Comparison of ENCODE assay signal across 1 cellular context in the genomic region with DNA sequence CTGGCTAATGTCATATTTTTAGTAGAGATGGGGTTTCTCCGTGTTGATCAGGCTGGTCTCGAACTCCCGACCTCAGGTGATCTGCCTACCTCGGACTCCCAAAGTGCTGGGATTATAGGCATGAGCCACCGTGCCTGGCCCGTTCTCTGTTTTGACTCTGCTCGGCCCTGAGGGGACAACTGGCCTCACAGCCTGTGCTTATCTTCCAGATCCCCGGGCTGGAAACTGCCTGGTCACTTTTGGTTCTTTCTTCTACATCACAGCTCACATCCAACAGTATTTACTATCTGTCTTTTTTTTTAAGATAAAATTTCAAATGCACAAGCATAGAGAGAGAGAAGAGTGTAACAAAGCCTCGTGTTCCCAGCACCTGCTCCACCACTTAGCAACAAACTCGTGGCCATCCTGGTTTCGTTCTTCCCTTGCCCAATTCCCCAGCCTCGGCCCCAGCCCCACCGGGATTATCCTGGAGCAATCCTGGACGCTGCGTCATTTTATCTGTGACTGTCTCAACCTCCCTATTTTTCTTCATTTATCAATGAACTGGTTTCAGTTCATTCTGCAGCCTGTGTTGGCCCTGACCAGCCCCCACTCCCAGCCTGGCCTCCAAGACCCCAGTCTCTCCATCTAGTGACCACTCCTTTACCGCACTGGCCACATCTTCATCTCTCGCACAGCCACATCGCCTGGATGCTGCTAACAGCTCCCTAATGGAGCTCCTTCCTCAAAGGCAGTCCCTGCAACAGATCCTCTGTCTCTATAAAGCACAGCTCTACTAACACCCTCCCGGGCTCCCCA.
TF ChIP-seq lines count a peak whose summit lies in the region.

No MANE protein-coding gene starts in this region.

TF ChIP-seq in K562, 482 proteins besides CTCF, POLR2A, EP300 and RAD21:
- no peak for TF ChIP-seq SMARCE1 (IDR thresholded peaks at IDR 0.05)
- no peak for TF ChIP-seq EGR1 (conservative IDR thresholded peaks at IDR 0.05)
- 0 out of 2 replicates have a peak, but pooled peaks have one; percentile 27 for TF ChIP-seq ARID1B (IDR thresholded peaks at IDR 0.05)
- TF ChIP-seq CBX5 (IDR thresholded peaks at IDR 0.05; ENCODE audit: borderline replicate concordance, low read depth) = no peak
- TF ChIP-seq PHF8 (IDR thresholded peaks at IDR 0.05; ENCODE audit: borderline replicate concordance, low read length) = no peak
- TF ChIP-seq, protein P1, sequence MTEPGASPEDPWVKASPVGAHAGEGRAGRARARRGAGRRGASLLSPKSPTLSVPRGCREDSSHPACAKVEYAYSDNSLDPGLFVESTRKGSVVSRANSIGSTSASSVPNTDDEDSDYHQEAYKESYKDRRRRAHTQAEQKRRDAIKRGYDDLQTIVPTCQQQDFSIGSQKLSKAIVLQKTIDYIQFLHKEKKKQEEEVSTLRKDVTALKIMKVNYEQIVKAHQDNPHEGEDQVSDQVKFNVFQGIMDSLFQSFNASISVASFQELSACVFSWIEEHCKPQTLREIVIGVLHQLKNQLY (CRISPR knock-in tag; conservative IDR thresholded peaks at IDR 0.05) = no peak
- peak; percentile 40; the same call in 1 of the 2 replicates for TF ChIP-seq L3MBTL2 (IDR thresholded peaks at IDR 0.05)
- TF ChIP-seq CREM (IDR thresholded peaks at IDR 0.05; ENCODE audit: low read depth) = no peak
- TF ChIP-seq, protein P2, sequence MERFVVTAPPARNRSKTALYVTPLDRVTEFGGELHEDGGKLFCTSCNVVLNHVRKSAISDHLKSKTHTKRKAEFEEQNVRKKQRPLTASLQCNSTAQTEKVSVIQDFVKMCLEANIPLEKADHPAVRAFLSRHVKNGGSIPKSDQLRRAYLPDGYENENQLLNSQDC (CRISPR knock-in tag; IDR thresholded peaks at IDR 0.05) = no peak
- no peak for TF ChIP-seq ZNF696 (CRISPR knock-in tag; conservative IDR thresholded peaks at IDR 0.05)
- TF ChIP-seq, protein P3, sequence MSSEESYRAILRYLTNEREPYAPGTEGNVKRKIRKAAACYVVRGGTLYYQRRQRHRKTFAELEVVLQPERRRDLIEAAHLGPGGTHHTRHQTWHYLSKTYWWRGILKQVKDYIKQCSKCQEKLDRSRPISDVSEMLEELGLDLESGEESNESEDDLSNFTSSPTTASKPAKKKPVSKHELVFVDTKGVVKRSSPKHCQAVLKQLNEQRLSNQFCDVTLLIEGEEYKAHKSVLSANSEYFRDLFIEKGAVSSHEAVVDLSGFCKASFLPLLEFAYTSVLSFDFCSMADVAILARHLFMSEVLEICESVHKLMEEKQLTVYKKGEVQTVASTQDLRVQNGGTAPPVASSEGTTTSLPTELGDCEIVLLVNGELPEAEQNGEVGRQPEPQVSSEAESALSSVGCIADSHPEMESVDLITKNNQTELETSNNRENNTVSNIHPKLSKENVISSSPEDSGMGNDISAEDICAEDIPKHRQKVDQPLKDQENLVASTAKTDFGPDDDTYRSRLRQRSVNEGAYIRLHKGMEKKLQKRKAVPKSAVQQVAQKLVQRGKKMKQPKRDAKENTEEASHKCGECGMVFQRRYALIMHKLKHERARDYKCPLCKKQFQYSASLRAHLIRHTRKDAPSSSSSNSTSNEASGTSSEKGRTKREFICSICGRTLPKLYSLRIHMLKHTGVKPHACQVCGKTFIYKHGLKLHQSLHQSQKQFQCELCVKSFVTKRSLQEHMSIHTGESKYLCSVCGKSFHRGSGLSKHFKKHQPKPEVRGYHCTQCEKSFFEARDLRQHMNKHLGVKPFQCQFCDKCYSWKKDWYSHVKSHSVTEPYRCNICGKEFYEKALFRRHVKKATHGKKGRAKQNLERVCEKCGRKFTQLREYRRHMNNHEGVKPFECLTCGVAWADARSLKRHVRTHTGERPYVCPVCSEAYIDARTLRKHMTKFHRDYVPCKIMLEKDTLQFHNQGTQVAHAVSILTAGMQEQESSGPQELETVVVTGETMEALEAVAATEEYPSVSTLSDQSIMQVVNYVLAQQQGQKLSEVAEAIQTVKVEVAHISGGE (CRISPR knock-in tag; IDR thresholded peaks at IDR 0.05) = 0 out of 6 replicates have a peak, but pooled peaks of 1 of the 3 experiments have one; percentile 45
- TF ChIP-seq MAFG (tag; conservative IDR thresholded peaks at IDR 0.05) = peak; percentile 9; the same call in 1 of the 2 replicates
- TF ChIP-seq ZNF41 (CRISPR knock-in tag; conservative IDR thresholded peaks at IDR 0.05) = no peak
- 0 out of 2 replicates have a peak, but pooled peaks have one; percentile 33 for TF ChIP-seq NFE2 (IDR thresholded peaks at IDR 0.05; ENCODE audit: low read depth)
- TF ChIP-seq, protein P4, sequence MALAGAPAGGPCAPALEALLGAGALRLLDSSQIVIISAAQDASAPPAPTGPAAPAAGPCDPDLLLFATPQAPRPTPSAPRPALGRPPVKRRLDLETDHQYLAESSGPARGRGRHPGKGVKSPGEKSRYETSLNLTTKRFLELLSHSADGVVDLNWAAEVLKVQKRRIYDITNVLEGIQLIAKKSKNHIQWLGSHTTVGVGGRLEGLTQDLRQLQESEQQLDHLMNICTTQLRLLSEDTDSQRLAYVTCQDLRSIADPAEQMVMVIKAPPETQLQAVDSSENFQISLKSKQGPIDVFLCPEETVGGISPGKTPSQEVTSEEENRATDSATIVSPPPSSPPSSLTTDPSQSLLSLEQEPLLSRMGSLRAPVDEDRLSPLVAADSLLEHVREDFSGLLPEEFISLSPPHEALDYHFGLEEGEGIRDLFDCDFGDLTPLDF (CRISPR knock-in tag; IDR thresholded peaks at IDR 0.05) = no peak
- TF ChIP-seq, protein P5, sequence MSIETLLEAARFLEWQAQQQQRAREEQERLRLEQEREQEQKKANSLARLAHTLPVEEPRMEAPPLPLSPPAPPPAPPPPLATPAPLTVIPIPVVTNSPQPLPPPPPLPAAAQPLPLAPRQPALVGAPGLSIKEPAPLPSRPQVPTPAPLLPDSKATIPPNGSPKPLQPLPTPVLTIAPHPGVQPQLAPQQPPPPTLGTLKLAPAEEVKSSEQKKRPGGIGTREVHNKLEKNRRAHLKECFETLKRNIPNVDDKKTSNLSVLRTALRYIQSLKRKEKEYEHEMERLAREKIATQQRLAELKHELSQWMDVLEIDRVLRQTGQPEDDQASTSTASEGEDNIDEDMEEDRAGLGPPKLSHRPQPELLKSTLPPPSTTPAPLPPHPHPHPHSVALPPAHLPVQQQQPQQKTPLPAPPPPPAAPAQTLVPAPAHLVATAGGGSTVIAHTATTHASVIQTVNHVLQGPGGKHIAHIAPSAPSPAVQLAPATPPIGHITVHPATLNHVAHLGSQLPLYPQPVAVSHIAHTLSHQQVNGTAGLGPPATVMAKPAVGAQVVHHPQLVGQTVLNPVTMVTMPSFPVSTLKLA (conservative IDR thresholded peaks at IDR 0.05) = 0 out of 4 replicates have a peak, but pooled peaks of 1 of the 2 experiments have one; percentile 32
- TF ChIP-seq, protein P6, sequence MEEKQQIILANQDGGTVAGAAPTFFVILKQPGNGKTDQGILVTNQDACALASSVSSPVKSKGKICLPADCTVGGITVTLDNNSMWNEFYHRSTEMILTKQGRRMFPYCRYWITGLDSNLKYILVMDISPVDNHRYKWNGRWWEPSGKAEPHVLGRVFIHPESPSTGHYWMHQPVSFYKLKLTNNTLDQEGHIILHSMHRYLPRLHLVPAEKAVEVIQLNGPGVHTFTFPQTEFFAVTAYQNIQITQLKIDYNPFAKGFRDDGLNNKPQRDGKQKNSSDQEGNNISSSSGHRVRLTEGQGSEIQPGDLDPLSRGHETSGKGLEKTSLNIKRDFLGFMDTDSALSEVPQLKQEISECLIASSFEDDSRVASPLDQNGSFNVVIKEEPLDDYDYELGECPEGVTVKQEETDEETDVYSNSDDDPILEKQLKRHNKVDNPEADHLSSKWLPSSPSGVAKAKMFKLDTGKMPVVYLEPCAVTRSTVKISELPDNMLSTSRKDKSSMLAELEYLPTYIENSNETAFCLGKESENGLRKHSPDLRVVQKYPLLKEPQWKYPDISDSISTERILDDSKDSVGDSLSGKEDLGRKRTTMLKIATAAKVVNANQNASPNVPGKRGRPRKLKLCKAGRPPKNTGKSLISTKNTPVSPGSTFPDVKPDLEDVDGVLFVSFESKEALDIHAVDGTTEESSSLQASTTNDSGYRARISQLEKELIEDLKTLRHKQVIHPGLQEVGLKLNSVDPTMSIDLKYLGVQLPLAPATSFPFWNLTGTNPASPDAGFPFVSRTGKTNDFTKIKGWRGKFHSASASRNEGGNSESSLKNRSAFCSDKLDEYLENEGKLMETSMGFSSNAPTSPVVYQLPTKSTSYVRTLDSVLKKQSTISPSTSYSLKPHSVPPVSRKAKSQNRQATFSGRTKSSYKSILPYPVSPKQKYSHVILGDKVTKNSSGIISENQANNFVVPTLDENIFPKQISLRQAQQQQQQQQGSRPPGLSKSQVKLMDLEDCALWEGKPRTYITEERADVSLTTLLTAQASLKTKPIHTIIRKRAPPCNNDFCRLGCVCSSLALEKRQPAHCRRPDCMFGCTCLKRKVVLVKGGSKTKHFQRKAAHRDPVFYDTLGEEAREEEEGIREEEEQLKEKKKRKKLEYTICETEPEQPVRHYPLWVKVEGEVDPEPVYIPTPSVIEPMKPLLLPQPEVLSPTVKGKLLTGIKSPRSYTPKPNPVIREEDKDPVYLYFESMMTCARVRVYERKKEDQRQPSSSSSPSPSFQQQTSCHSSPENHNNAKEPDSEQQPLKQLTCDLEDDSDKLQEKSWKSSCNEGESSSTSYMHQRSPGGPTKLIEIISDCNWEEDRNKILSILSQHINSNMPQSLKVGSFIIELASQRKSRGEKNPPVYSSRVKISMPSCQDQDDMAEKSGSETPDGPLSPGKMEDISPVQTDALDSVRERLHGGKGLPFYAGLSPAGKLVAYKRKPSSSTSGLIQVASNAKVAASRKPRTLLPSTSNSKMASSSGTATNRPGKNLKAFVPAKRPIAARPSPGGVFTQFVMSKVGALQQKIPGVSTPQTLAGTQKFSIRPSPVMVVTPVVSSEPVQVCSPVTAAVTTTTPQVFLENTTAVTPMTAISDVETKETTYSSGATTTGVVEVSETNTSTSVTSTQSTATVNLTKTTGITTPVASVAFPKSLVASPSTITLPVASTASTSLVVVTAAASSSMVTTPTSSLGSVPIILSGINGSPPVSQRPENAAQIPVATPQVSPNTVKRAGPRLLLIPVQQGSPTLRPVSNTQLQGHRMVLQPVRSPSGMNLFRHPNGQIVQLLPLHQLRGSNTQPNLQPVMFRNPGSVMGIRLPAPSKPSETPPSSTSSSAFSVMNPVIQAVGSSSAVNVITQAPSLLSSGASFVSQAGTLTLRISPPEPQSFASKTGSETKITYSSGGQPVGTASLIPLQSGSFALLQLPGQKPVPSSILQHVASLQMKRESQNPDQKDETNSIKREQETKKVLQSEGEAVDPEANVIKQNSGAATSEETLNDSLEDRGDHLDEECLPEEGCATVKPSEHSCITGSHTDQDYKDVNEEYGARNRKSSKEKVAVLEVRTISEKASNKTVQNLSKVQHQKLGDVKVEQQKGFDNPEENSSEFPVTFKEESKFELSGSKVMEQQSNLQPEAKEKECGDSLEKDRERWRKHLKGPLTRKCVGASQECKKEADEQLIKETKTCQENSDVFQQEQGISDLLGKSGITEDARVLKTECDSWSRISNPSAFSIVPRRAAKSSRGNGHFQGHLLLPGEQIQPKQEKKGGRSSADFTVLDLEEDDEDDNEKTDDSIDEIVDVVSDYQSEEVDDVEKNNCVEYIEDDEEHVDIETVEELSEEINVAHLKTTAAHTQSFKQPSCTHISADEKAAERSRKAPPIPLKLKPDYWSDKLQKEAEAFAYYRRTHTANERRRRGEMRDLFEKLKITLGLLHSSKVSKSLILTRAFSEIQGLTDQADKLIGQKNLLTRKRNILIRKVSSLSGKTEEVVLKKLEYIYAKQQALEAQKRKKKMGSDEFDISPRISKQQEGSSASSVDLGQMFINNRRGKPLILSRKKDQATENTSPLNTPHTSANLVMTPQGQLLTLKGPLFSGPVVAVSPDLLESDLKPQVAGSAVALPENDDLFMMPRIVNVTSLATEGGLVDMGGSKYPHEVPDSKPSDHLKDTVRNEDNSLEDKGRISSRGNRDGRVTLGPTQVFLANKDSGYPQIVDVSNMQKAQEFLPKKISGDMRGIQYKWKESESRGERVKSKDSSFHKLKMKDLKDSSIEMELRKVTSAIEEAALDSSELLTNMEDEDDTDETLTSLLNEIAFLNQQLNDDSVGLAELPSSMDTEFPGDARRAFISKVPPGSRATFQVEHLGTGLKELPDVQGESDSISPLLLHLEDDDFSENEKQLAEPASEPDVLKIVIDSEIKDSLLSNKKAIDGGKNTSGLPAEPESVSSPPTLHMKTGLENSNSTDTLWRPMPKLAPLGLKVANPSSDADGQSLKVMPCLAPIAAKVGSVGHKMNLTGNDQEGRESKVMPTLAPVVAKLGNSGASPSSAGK (IDR thresholded peaks at IDR 0.05) = peak; percentile 36; the same call in 1 of the 2 replicates
- TF ChIP-seq, protein P7, sequence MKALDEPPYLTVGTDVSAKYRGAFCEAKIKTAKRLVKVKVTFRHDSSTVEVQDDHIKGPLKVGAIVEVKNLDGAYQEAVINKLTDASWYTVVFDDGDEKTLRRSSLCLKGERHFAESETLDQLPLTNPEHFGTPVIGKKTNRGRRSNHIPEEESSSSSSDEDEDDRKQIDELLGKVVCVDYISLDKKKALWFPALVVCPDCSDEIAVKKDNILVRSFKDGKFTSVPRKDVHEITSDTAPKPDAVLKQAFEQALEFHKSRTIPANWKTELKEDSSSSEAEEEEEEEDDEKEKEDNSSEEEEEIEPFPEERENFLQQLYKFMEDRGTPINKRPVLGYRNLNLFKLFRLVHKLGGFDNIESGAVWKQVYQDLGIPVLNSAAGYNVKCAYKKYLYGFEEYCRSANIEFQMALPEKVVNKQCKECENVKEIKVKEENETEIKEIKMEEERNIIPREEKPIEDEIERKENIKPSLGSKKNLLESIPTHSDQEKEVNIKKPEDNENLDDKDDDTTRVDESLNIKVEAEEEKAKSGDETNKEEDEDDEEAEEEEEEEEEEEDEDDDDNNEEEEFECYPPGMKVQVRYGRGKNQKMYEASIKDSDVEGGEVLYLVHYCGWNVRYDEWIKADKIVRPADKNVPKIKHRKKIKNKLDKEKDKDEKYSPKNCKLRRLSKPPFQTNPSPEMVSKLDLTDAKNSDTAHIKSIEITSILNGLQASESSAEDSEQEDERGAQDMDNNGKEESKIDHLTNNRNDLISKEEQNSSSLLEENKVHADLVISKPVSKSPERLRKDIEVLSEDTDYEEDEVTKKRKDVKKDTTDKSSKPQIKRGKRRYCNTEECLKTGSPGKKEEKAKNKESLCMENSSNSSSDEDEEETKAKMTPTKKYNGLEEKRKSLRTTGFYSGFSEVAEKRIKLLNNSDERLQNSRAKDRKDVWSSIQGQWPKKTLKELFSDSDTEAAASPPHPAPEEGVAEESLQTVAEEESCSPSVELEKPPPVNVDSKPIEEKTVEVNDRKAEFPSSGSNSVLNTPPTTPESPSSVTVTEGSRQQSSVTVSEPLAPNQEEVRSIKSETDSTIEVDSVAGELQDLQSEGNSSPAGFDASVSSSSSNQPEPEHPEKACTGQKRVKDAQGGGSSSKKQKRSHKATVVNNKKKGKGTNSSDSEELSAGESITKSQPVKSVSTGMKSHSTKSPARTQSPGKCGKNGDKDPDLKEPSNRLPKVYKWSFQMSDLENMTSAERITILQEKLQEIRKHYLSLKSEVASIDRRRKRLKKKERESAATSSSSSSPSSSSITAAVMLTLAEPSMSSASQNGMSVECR (CRISPR knock-in tag; IDR thresholded peaks at IDR 0.05) = no peak
